ENCODE assay signal across 20 cellular contexts in the genomic region with DNA sequence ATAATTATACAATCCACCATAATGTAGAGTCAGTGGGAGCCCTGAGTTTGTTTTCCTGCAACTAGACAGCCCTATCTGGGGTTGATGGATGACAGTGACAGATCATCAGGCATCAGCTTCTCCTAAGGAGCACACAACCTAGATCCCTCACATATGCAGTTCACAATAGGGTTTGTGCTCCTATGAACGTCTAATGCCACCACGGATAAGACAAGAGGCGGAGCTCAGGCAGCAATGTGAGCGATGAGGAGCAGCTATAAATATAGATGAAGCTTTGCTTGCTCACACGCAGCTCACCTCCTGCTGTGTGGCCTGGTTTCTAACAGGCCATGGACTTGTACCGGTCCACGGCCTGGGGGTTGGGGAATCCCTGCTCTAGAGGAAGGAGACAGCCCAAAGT.
"Had no signal": no experiment of that assay in that cellular context is flagged by ENCODE, and none has a peak within 500 bp of the region (broad histone marks: within the 10 kb centered on the region; RNA-seq: fewer than 3 reads in every experiment).

No MANE protein-coding gene starts in this region.

- H3K4me1 Mint-ChIP-seq: activated naive CD4-positive, alpha-beta T cell treated with anti-CD3 and anti-CD28 coated beads, Interleukin-2, amount 10 ng/mL, durations not matched to agents 7 days and 5 days; WTC11 had no signal

- H3K27ac Mint-ChIP-seq: activated CD4-positive, alpha-beta memory T cell treated with anti-CD3 and anti-CD28 coated beads for 36 hours; activated naive CD4-positive, alpha-beta T cell treated with anti-CD3 and anti-CD28 coated beads, Interleukin-2, amount 10 ng/mL, durations not matched to agents 7 days and 5 days; WTC11 had no signal

- H3K9me3 Mint-ChIP-seq: activated CD4-positive, alpha-beta memory T cell treated with anti-CD3 and anti-CD28 coated beads for 36 hours; activated naive CD4-positive, alpha-beta T cell treated with anti-CD3 and anti-CD28 coated beads, Interleukin-2, amount 10 ng/mL, durations not matched to agents 7 days and 5 days; WTC11 had no signal

- H3K27me3 Mint-ChIP-seq: activated CD4-positive, alpha-beta memory T cell treated with anti-CD3 and anti-CD28 coated beads for 36 hours; activated CD4-positive, alpha-beta T cell treated with anti-CD3 and anti-CD28 coated beads for 36 hours; activated naive CD4-positive, alpha-beta T cell treated with anti-CD3 and anti-CD28 coated beads, Interleukin-2, amount 10 ng/mL, durations not matched to agents 7 days and 5 days; naive thymus-derived CD4-positive, alpha-beta T cell had no signal

- H3K4me3 ChIP-seq: breast epithelium, esophagus muscularis mucosa, gastroesophageal sphincter, psoas muscle, right lobe of liver, smooth muscle cell, upper lobe of right lung had no signal

- H3K4me3 Mint-ChIP-seq: activated CD4-positive, alpha-beta memory T cell treated with anti-CD3 and anti-CD28 coated beads for 36 hours; activated CD4-positive, alpha-beta T cell treated with anti-CD3 and anti-CD28 coated beads for 36 hours; activated naive CD4-positive, alpha-beta T cell treated with anti-CD3 and anti-CD28 coated beads, Interleukin-2, amount 10 ng/mL, durations not matched to agents 7 days and 5 days; naive thymus-derived CD4-positive, alpha-beta T cell; WTC11 had no signal

- H3K9me3 ChIP-seq: breast epithelium, esophagus muscularis mucosa, gastroesophageal sphincter, psoas muscle, right lobe of liver, upper lobe of right lung had no signal

- H3K27ac ChIP-seq: breast epithelium, esophagus muscularis mucosa, gastroesophageal sphincter, psoas muscle, right lobe of liver, upper lobe of right lung had no signal

- ATAC-seq: gastroesophageal sphincter; naive thymus-derived CD4-positive, alpha-beta T cell; psoas muscle; right lobe of liver; upper lobe of right lung; WTC11 had no signal

- H3K4me1 ChIP-seq: breast epithelium, gastroesophageal sphincter, psoas muscle, upper lobe of right lung had no signal

- H3K27me3 ChIP-seq: breast epithelium, esophagus muscularis mucosa, gastroesophageal sphincter, right lobe of liver, upper lobe of right lung had no signal

- H3K4me2 ChIP-seq: smooth muscle cell had no signal

- DNase-seq: activated CD4-positive, alpha-beta memory T cell treated with anti-CD3 and anti-CD28 coated beads for 36 hours; activated CD4-positive, alpha-beta T cell treated with anti-CD3 and anti-CD28 coated beads for 36 hours; activated naive CD4-positive, alpha-beta T cell treated with anti-CD3 and anti-CD28 coated beads, Interleukin-2, amount 10 ng/mL, durations not matched to agents 7 days and 5 days; activated T-cell treated with anti-CD3 and anti-CD28 coated beads, Interleukin-2, amount 50 U/mL, for 1 hour; aorta; dermis blood vessel endothelial cell; effector memory CD4-positive, alpha-beta T cell; mesendoderm; naive thymus-derived CD4-positive, alpha-beta T cell; psoas muscle; right lobe of liver; stimulated activated CD4-positive, alpha-beta T cell treated with anti-CD3 and anti-CD28 coated beads, Interleukin-4, amount 100 ng/mL, for 4 hours; stimulated activated naive CD4-positive, alpha-beta T cell; T-helper 2 cell; upper lobe of right lung had no signal
